In the genomic region with DNA sequence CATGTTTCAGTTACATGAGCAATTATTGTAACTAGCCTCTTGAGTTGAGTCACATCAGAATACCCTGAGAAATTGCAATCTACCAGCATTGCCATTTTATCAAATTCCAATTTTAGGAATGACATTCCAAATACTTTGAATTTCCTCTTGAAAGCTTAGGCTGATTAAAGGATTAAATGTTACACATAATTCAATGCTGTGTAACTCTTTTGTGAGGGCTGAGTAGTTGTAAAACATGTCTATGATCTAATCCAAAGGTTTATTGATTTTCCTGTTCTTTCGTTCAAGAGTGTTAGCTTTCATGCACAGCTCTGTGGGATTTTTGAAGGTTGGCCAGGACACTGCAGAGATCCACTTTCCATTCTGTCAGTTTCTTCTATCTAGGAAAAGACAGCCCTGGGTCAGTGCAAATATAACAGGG, we compare ENCODE assay signal across 20 cellular contexts.
"Had no signal": no experiment of that assay in that cellular context is flagged by ENCODE, and none has a peak within 500 bp of the region (broad histone marks: within the 10 kb centered on the region; RNA-seq: fewer than 3 reads in every experiment).

No MANE protein-coding gene starts in this region.

- H3K4me3 ChIP-seq: colonic mucosa, esophagus squamous epithelium, gastroesophageal sphincter, psoas muscle, tibial artery, upper lobe of left lung, uterus had no signal

- H3K4me1 ChIP-seq: colonic mucosa, esophagus squamous epithelium, gastroesophageal sphincter, psoas muscle, tibial artery, upper lobe of left lung, uterus had no signal

- H3K9me3 ChIP-seq: colonic mucosa, esophagus squamous epithelium, gastroesophageal sphincter, psoas muscle, tibial artery, upper lobe of left lung, uterus had no signal

- H3K36me3 ChIP-seq: colonic mucosa, esophagus squamous epithelium, gastroesophageal sphincter, tibial artery, upper lobe of left lung, uterus had no signal

- H3K27me3 ChIP-seq: colonic mucosa, esophagus squamous epithelium, gastroesophageal sphincter, tibial artery, upper lobe of left lung, uterus had no signal

- ATAC-seq: gastroesophageal sphincter; left ventricle myocardium superior; naive thymus-derived CD4-positive, alpha-beta T cell; psoas muscle; stimulated activated effector memory CD8-positive, alpha-beta T cell treated with anti-CD3 and anti-CD28 coated beads, Interleukin-12 subunit alpha, Interleukin-12 subunit beta, amount 100 ng/mL, for 72 hours; stimulated activated naive CD8-positive, alpha-beta T cell treated with anti-CD3 and anti-CD28 coated beads, Interleukin-15, Interleukin-2, amounts not matched to agents 100 U/mL and 50 U/mL, for 24 hours had no signal

- DNase-seq: colonic mucosa; dermis blood vessel endothelial cell; esophagus squamous epithelium; foreskin fibroblast; glutamatergic neuron; islet precursor cell; left ventricle myocardium superior; mesendoderm; naive thymus-derived CD4-positive, alpha-beta T cell; nephron progenitor cell; psoas muscle; retina; stimulated activated CD4-positive, alpha-beta T cell treated with anti-CD3 and anti-CD28 coated beads, Interleukin-4, amount 100 ng/mL, for 1 hour; stimulated activated CD8-positive, alpha-beta memory T cell treated with anti-CD3 and anti-CD28 coated beads, Interleukin-4, amount 100 ng/mL, for 48 hours; stimulated activated naive CD8-positive, alpha-beta T cell treated with anti-CD3 and anti-CD28 coated beads, Interleukin-15, Interleukin-2, amounts not matched to agents 100 U/mL and 50 U/mL, for 24 hours; tibial artery; upper lobe of left lung; uterus had no signal

- H3K27ac ChIP-seq: colonic mucosa, esophagus squamous epithelium, gastroesophageal sphincter, psoas muscle, tibial artery, upper lobe of left lung, uterus had no signal
